In the genomic region with DNA sequence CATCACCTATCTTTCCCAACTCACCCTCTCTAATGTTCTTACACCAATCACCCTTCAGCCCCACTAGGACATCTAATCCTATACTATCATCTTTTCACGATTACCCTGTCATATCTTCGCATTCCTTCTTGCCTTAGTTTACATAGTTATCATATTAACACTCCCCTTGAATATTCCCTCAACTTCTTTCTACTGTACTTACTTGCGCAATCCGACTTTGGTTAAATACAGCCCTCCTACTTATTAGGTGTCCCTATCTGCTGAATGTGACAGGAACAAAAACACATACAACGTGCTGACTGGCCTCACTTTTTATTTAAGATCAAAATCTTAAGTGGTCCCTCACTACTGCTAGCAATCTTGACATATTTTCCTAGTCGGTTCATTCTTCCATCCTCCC, we compare ENCODE assay signal across 21 cellular contexts. TPM values are rescaled to one million over a fixed set of nuclear protein-coding genes. Genes with fewer than 3 reads are reported as not detected.
DNase-seq lines count a peak whose midpoint lies in the region; ATAC-seq, FAIRE-seq and TF ChIP-seq lines count a peak whose summit lies in the region.
"Had no signal": no experiment of that assay in that cellular context is flagged by ENCODE, and none has a peak within 500 bp of the region (broad histone marks: within the 10 kb centered on the region; RNA-seq: fewer than 3 reads in every experiment).

No MANE protein-coding gene starts in this region.

- CTCF ChIA-PET in HepG2 (lab: Yijun Ruan, JAX; ENCODE audit: low intra/inter-chr PET ratio, low total read pairs) (no interaction called here), K562 (lab: Yijun Ruan, JAX; ENCODE audit: low intra/inter-chr PET ratio) (no interaction called here)

- H3K36me3 Mint-ChIP-seq in memory B cell: peaks cover 35% of the 10 kb centered on the region

- TF ChIP-seq CTCF in HepG2 (CRISPR knock-in tag; IDR thresholded peaks at IDR 0.05) (no peak), right lobe of liver (IDR thresholded peaks at IDR 0.05) (no peak), K562 (IDR thresholded peaks at IDR 0.05 in 2 of 3, conservative IDR thresholded peaks at IDR 0.05 in 1 of 3; ENCODE audit: insufficient read depth in 2 of 3, low read depth in 1 of 3, low read length in 3 of 3) (no peak), vagina (IDR thresholded peaks at IDR 0.05) (no peak), sigmoid colon (IDR thresholded peaks at IDR 0.05) (no peak)

- H3K4me1 ChIP-seq in HepG2 (ENCODE audit: insufficient read depth, low read length) (no peaks in the 10 kb centered on the region), right lobe of liver (no peaks in the 10 kb centered on the region), K562 (replicated peaks in 1 of 2; ENCODE audit: control insufficient read depth in 2 of 2, insufficient read depth in 2 of 2, low read length in 2 of 2) (peaks cover 0 to 4% of the 10 kb centered on the region in 2 experiments; a peak in 3 of 5 replicates), vagina (no peaks in the 10 kb centered on the region), sigmoid colon (no peaks in the 10 kb centered on the region)
- H3K4me1 ChIP-seq: A549 had no signal

- FAIRE-seq in HepG2 (lab: Jason Lieb, UNC) (no peak), K562 (lab: Jason Lieb, UNC) (no peak)
- FAIRE-seq: A549, G401.6, GM12892 had no signal

- TF ChIP-seq RAD21 in HepG2 (CRISPR knock-in tag; IDR thresholded peaks at IDR 0.05): no peak
- no peak for TF ChIP-seq RAD21 in K562 (CRISPR knock-in tag; conservative IDR thresholded peaks at IDR 0.05 in 1 of 2, IDR thresholded peaks at IDR 0.05 in 1 of 2)

- H3K27me3 ChIP-seq in HepG2 (ENCODE audit: control insufficient read depth in 1 of 2, insufficient read depth in 2 of 2, low read length in 2 of 2) (no peaks in the 10 kb centered on the region), right lobe of liver (no peaks in the 10 kb centered on the region), K562 (ENCODE audit: control insufficient read depth in 2 of 2, insufficient read depth in 2 of 2, low read length in 2 of 2) (no peaks in the 10 kb centered on the region), vagina (no peaks in the 10 kb centered on the region), sigmoid colon (no peaks in the 10 kb centered on the region)

- TF ChIP-seq POLR2A in HepG2 (IDR thresholded peaks at IDR 0.05; ENCODE audit: insufficient read depth in 1 of 2, low read depth in 2 of 2, low read length in 2 of 2) (no peak), right lobe of liver (IDR thresholded peaks at IDR 0.05) (no peak), K562 (conservative IDR thresholded peaks at IDR 0.05) (no peak), vagina (IDR thresholded peaks at IDR 0.05) (no peak), sigmoid colon (IDR thresholded peaks at IDR 0.05) (no peak)

- no peaks in the 10 kb centered on the region for H3K9me1 ChIP-seq in K562 (ENCODE audit: control insufficient read depth, insufficient read depth, low read length)

- H3K4me1 Mint-ChIP-seq in memory B cell: peaks cover 8% of the 10 kb centered on the region

- no TSS peak for BruUV-seq in HepG2 (replicated peaks; lab: Mats Ljungman, UMichigan)
- BruUV-seq in K562 (replicated peaks; lab: Mats Ljungman, UMichigan): no TSS peak

- peaks cover 2 to 45% of the 10 kb centered on the region in 2 experiments; a peak in 4 of 5 replicates for H3K36me3 ChIP-seq in HepG2 (replicated peaks in 1 of 2; ENCODE audit: control insufficient read depth in 1 of 2, insufficient read depth in 2 of 2, low read length in 2 of 2)
- H3K36me3 ChIP-seq in right lobe of liver: no peaks in the 10 kb centered on the region
- H3K36me3 ChIP-seq in K562 (ENCODE audit: control insufficient read depth, insufficient read depth, low read length): peaks cover 35% of the 10 kb centered on the region
- no peaks in the 10 kb centered on the region for H3K36me3 ChIP-seq in vagina
- peaks cover 0 to 4% (median 0%) of the 10 kb centered on the region in 4 donors for H3K36me3 ChIP-seq in sigmoid colon

- H3K4me3 ChIP-seq in HepG2 (replicated peaks in 1 of 3; ENCODE audit: insufficient read depth in 1 of 3, low read depth in 2 of 3, low read length in 3 of 3): no peak overlapping the region
- no peak overlapping the region for H3K4me3 ChIP-seq in right lobe of liver
- H3K4me3 ChIP-seq in K562: no peak overlapping the region
- H3K4me3 ChIP-seq in vagina: no peak overlapping the region
- no peak overlapping the region for H3K4me3 ChIP-seq in sigmoid colon
- H3K4me3 ChIP-seq: A549 had no signal

- TF ChIP-seq EP300 in HepG2 (IDR thresholded peaks at IDR 0.05; ENCODE audit: low read depth in 2 of 2, low read length in 2 of 2): no peak
- TF ChIP-seq EP300 in HepG2 (CRISPR knock-in tag; IDR thresholded peaks at IDR 0.05; ENCODE audit: borderline replicate concordance): no peak
- TF ChIP-seq EP300 in K562 (IDR thresholded peaks at IDR 0.05; ENCODE audit: low read length): no peak
- TF ChIP-seq EP300 in sigmoid colon (IDR thresholded peaks at IDR 0.05): no peak

- no peaks in the 10 kb centered on the region for H3K9me3 ChIP-seq in HepG2 (ENCODE audit: low read length)
- H3K9me3 ChIP-seq in right lobe of liver: no peaks in the 10 kb centered on the region
- H3K9me3 ChIP-seq in K562 (replicated peaks; ENCODE audit: control insufficient read depth, insufficient read depth, low read depth, low read length): no peaks in the 10 kb centered on the region
- H3K9me3 ChIP-seq in vagina: no peaks in the 10 kb centered on the region
- no peaks in the 10 kb centered on the region for H3K9me3 ChIP-seq in sigmoid colon
- H3K9me3 ChIP-seq: A549 had no signal

- 0 out of 2 replicates have a peak, but pooled peaks cover 3% of the 10 kb centered on the region for H4K20me1 ChIP-seq in HepG2 (ENCODE audit: insufficient read depth, low read length)
- no peaks in the 10 kb centered on the region; the same call in none of the 2 replicates for H4K20me1 ChIP-seq in K562 (replicated peaks; ENCODE audit: control insufficient read depth, insufficient read depth, low read length)

- no peak overlapping the region for H3K4me3 Mint-ChIP-seq in memory B cell
- H3K4me3 Mint-ChIP-seq: CD4-positive, alpha-beta memory T cell had no signal

- no peak overlapping the region for H3K27ac ChIP-seq in HepG2 (ENCODE audit: extremely low read length, insufficient read depth, low read length)
- no peak overlapping the region for H3K27ac ChIP-seq in right lobe of liver
- no peak overlapping the region for H3K27ac ChIP-seq in K562 (ENCODE audit: extremely low read depth, low read depth, low read length)
- no peak overlapping the region for H3K27ac ChIP-seq in vagina
- H3K27ac ChIP-seq in sigmoid colon: no peak overlapping the region
- H3K27ac ChIP-seq: A549 had no signal

- H2AFZ ChIP-seq in HepG2 (ENCODE audit: low read length) (no peak overlapping the region), K562 (ENCODE audit: low read depth, low read length) (no peak overlapping the region)

- no peaks in the 10 kb centered on the region for H3K27me3 Mint-ChIP-seq in memory B cell
- H3K27me3 Mint-ChIP-seq: CD4-positive, alpha-beta memory T cell had no signal

- no peak for DNase-seq in HepG2 (ENCODE audit: low spot score)
- no peak for DNase-seq in right lobe of liver
- no peak for DNase-seq in K562 (ENCODE audit: extremely low read depth in 1 of 4, low spot score in 3 of 4)
- DNase-seq in memory B cell (ENCODE audit: low spot score in 2 of 2): no peak
- no peak for DNase-seq in superior temporal gyrus (ENCODE audit: extremely low spot score)
- no peak for DNase-seq in vagina (ENCODE audit: extremely low spot score in 2 of 2)
- DNase-seq in sigmoid colon: no peak
- DNase-seq: 8988T; C1 segment of cervical spinal cord; Calu3; CD4-positive, alpha-beta memory T cell; COR-L47; DMS153; DND-41; GOT3; H7; HCEC 1CT had no signal

- no peak for ATAC-seq in HepG2
- no peak for ATAC-seq in right lobe of liver
- no peak for ATAC-seq in K562
- ATAC-seq in memory B cell (ENCODE audit: low read depth): no peak
- ATAC-seq: A549 had no signal

- no peaks in the 10 kb centered on the region for H3K79me2 ChIP-seq in HepG2 (ENCODE audit: insufficient read depth, low read length)
- no peaks in the 10 kb centered on the region; the same call in 2 of the 3 replicates for H3K79me2 ChIP-seq in K562 (ENCODE audit: control insufficient read depth, insufficient read depth, low read length)

- intact Hi-C loops in HepG2 (cut with micrococcal nuclease; ENCODE audit: unreplicated experiment): no loop called here
- intact Hi-C loops in right lobe of liver (cut with DNase I): no loop called here
- intact Hi-C loops in K562 (cut with micrococcal nuclease): no loop called here
- intact Hi-C loops in vagina (cut with DNase I): no loop called here
- intact Hi-C loops in sigmoid colon (cut with DNase I): no loop called here

- H3K27ac Mint-ChIP-seq in memory B cell: peak overlapping the region; percentile 30

- POLR2A ChIA-PET in HepG2 (lab: Yijun Ruan, JAX) (no interaction called here), K562 (lab: Yijun Ruan, JAX) (no interaction called here)

- H3K9ac ChIP-seq in HepG2 (ENCODE audit: insufficient read depth, low read depth, low read length) (no peak overlapping the region), K562 (ENCODE audit: insufficient read depth in 1 of 2, low read depth in 2 of 2, low read length in 2 of 2) (no peak overlapping the region)

- in situ Hi-C loops in HepG2 (cut with HindIII; ENCODE audit: extremely low pct_ligation_motif_present, low pct_unique_long_range_greater_than_20kb) (no loop called here), K562 (cut with MboI) (no loop called here)

- WGBS in HepG2 (ENCODE audit: low lambda C conversion rate): 98% methylated on average over 6 of the region's 6 CpGs
- WGBS in right lobe of liver (ENCODE audit: insufficient coverage, low coverage, low lambda C conversion rate, missing lambda C conversion rate): 83% methylated on average over 6 of the region's 6 CpGs
- WGBS in K562 (ENCODE audit: insufficient coverage, low coverage, missing lambda C conversion rate): 78% methylated on average over 6 of the region's 6 CpGs
- WGBS in sigmoid colon, 2 donors: 97% methylated on average over 6 of the region's 6 CpGs

- H3K4me2 ChIP-seq in HepG2 (ENCODE audit: low read depth, low read length) (no peak overlapping the region), K562 (ENCODE audit: insufficient read depth, low read length) (no peak overlapping the region)
- H3K4me2 ChIP-seq: A549 had no signal

- H3K9me3 Mint-ChIP-seq in memory B cell: no peaks in the 10 kb centered on the region
- H3K9me3 Mint-ChIP-seq: CD4-positive, alpha-beta memory T cell had no signal

RNA-seq across cellular contexts. Expression of gene HK3, which starts 19.5 kb away (rescaled TPM):
- total RNA-seq in HepG2 (2016; rRNA removed; fragmentation: Illumina TruSeq; extraction: Trizol) (not detected in 2 replicates), right lobe of liver (10 to 100 TPM in 2 of 6 experiments, 1 to 10 TPM in 4; 2.3 to 21.1 (median 9.1) TPM), K562 (2014; rRNA removed) (0.08 TPM in 1 of 2 replicates, not detected in the other), K562 (2014; rRNA removed; fragmentation: Illumina TruSeq; extraction: Trizol) (not detected in 2 replicates), K562 (2015; rRNA removed; fragmentation: Illumina TruSeq; extraction: Trizol) (not detected in 2 replicates), K562 (2021) (0.16 TPM in 1 of 2 replicates, not detected in the other), vagina (7.4 TPM), sigmoid colon (10 to 100 TPM in 1 of 4 donors, 1 to 10 TPM in 3; 4.7 to 12.8 (median 9.1) TPM)
- not detected in 2 replicates for total RNA-seq in HepG2 (2016; cell fraction: cytosol; rRNA removed; fragmentation: Illumina TruSeq; extraction: Trizol; ENCODE audit: low read depth)
- total RNA-seq in HepG2 (2016; cell fraction: insoluble cytoplasmic fraction; rRNA removed; fragmentation: Illumina TruSeq; extraction: Trizol): not detected in 2 replicates
- total RNA-seq in HepG2 (2016; cell fraction: membrane; rRNA removed; fragmentation: Illumina TruSeq; extraction: Trizol): not detected in 2 replicates
- total RNA-seq in HepG2 (2016; cell fraction: nucleus; rRNA removed; fragmentation: Illumina TruSeq; extraction: Trizol): not detected in 2 replicates
- polyA plus RNA-seq in HepG2 (2011; rRNA removed) (0.13 TPM in 1 of 2 replicates, not detected in the other), K562 (2011; rRNA removed) (not detected in 2 replicates), K562 (2014; fragmentation: Illumina TruSeq; extraction: Trizol) (not detected in 2 replicates), K562 (2014; fragmentation: Nextera tagmentation; extraction: Ambion mirVana) (not detected), K562 (2014; rRNA removed) (not detected in 2 replicates), sigmoid colon (10 to 100 TPM in 1 of 3 donors, 1 to 10 TPM in 2; 1.8 to 11.0 (median 2.8) TPM)
- not detected in 2 replicates for polyA plus RNA-seq in HepG2 (2011; cell fraction: cytosol; rRNA removed)
- polyA plus RNA-seq in HepG2 (2011; cell fraction: nucleus; rRNA removed): 0.28 and 0.32 TPM in 2 replicates
- not detected in 2 replicates for polyA plus RNA-seq in HepG2 (2012)
- polyA plus RNA-seq in HepG2 (2016; cell fraction: cytosol; fragmentation: Illumina TruSeq; extraction: Trizol; ENCODE audit: low read depth): not detected in 2 replicates
- not detected in 2 replicates for polyA plus RNA-seq in HepG2 (2016; cell fraction: insoluble cytoplasmic fraction; fragmentation: Illumina TruSeq; extraction: Trizol; ENCODE audit: low read depth)
- polyA plus RNA-seq in HepG2 (2016; cell fraction: membrane; fragmentation: Illumina TruSeq; extraction: Trizol; ENCODE audit: low read depth): not detected in 2 replicates
- polyA plus RNA-seq in HepG2 (2016; cell fraction: nucleus; fragmentation: Illumina TruSeq; extraction: Trizol; ENCODE audit: insufficient read depth, low read depth): not detected in 2 replicates
- not detected in 2 replicates for polyA minus RNA-seq in HepG2 (2011; rRNA and poly(A)+ RNA removed; ENCODE audit: low replicate concordance)
- not detected in 2 replicates for polyA minus RNA-seq in HepG2 (2011; cell fraction: cytosol; rRNA and poly(A)+ RNA removed)
- polyA minus RNA-seq in HepG2 (2011; cell fraction: nucleus; rRNA and poly(A)+ RNA removed): not detected in 2 replicates
- total RNA-seq in K562 (2011; cell fraction: chromatin; rRNA removed; ENCODE audit: low replicate concordance): not detected in 2 replicates
- not detected in 2 replicates for total RNA-seq in K562 (2011; cell fraction: nucleolus; rRNA removed)
- total RNA-seq in K562 (2011; cell fraction: nucleoplasm; rRNA removed): not detected in 2 replicates
- polyA plus RNA-seq in K562 (2011; cell fraction: cytosol; rRNA removed): not detected in 2 replicates
- polyA plus RNA-seq in K562 (2011; cell fraction: nucleus; rRNA removed): 0.06 and 0.08 TPM in 2 replicates
- not detected in 2 replicates for polyA plus RNA-seq in K562 (2012)
- not detected in 2 replicates for polyA minus RNA-seq in K562 (2011; rRNA and poly(A)+ RNA removed)
- polyA minus RNA-seq in K562 (2011; cell fraction: cytosol; rRNA and poly(A)+ RNA removed): not detected in 2 replicates
- not detected in 2 replicates for polyA minus RNA-seq in K562 (2011; cell fraction: nucleus; rRNA and poly(A)+ RNA removed)
- total RNA-seq: H7 had no signal
- polyA plus RNA-seq: BJ; CD4-positive, alpha-beta memory T cell had no signal

Comparison
In these comparisons a context has a peak if more than half of its experiments do, and no peak if none do; other contexts are left out.
1. Of the 241 proteins assayed by ChIP-seq in both HepG2 and K562: peak only in HepG2: none; only in K562: CEBPG; in both: CEBPB; in neither: 239.